Comparison of ENCODE assay signal across 11 cellular contexts in the genomic region with DNA sequence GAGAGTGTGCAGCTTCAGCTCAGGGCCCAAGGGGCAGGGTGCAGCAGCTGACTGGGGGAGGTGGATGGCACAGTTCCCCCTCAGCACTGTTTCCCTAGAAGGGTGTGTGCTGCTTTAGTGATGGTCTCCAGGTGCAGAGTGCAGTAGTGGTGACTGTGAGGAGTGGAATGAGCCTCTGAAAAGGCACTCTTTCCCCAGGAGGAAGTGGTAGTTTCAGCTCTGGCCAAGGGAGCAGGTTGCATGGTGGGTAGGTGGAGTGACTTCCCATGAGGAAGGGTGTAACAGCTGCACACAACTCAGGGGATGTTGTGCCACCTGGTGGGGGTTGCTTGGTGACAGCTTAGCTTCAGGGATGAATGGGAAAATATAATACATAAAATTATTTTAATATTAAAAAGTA.
A peak's percentile ranks its signal among the peaks of the same experiment; 100 is the strongest.
DNase-seq lines count a peak whose midpoint lies in the region; ATAC-seq and TF ChIP-seq lines count a peak whose summit lies in the region.
"Had no signal": no experiment of that assay in that cellular context is flagged by ENCODE, and none has a peak within 500 bp of the region (broad histone marks: within the 10 kb centered on the region; RNA-seq: fewer than 3 reads in every experiment).

No MANE protein-coding gene starts in this region.

- H3K4me1 Mint-ChIP-seq in type B pancreatic cell (ENCODE audit: unreplicated experiment), result no peaks in the 10 kb centered on the region
- H3K4me1 Mint-ChIP-seq in HFFc6 (ENCODE audit: low read depth), result no peaks in the 10 kb centered on the region
- H3K4me1 Mint-ChIP-seq in activated CD4-positive, alpha-beta T cell treated with anti-CD3 and anti-CD28 coated beads for 36 hours, result no peaks in the 10 kb centered on the region
- H3K4me1 Mint-ChIP-seq: CD4-positive, CD25-positive, alpha-beta regulatory T cell had no signal

- H3K36me3 Mint-ChIP-seq in type B pancreatic cell (no peaks in the 10 kb centered on the region), HFFc6 (ENCODE audit: low read depth) (no peaks in the 10 kb centered on the region)
- no peaks in the 10 kb centered on the region for H3K36me3 Mint-ChIP-seq in activated CD4-positive, alpha-beta T cell treated with anti-CD3 and anti-CD28 coated beads for 36 hours (ENCODE audit: low read depth)
- H3K36me3 Mint-ChIP-seq: CD4-positive, CD25-positive, alpha-beta regulatory T cell had no signal

- POLR2A ChIA-PET in activated CD4-positive, alpha-beta T cell treated with anti-CD3 and anti-CD28 coated beads for 36 hours (lab: Charles Lee), result no interaction called here

- H3K9me3 Mint-ChIP-seq in type B pancreatic cell, result no peaks in the 10 kb centered on the region
- H3K9me3 Mint-ChIP-seq in HFFc6, result peaks cover 44% of the 10 kb centered on the region
- H3K9me3 Mint-ChIP-seq in activated CD4-positive, alpha-beta T cell treated with anti-CD3 and anti-CD28 coated beads for 36 hours (ENCODE audit: low read depth), result peaks cover 8% of the 10 kb centered on the region

- no peak for ATAC-seq in activated CD4-positive, alpha-beta T cell treated with anti-CD3 and anti-CD28 coated beads for 36 hours

- peak; percentile 63 for TF ChIP-seq CTCF in VCaP (conservative IDR thresholded peaks at IDR 0.05)
- peak; percentile 21 for TF ChIP-seq CTCF in type B pancreatic cell (conservative IDR thresholded peaks at IDR 0.05)
- TF ChIP-seq CTCF in HFFc6 (IDR thresholded peaks at IDR 0.05), result no peak

- intact Hi-C loops in activated CD4-positive, alpha-beta T cell treated with anti-CD3 and anti-CD28 coated beads for 36 hours (cut with DNase I, micrococcal nuclease), result no loop called here

- no peak overlapping the region for H3K27ac Mint-ChIP-seq in type B pancreatic cell
- no peak overlapping the region for H3K27ac Mint-ChIP-seq in HFFc6
- H3K27ac Mint-ChIP-seq in activated CD4-positive, alpha-beta T cell treated with anti-CD3 and anti-CD28 coated beads for 36 hours, result no peak overlapping the region
- H3K27ac Mint-ChIP-seq: activated T-helper 2 cell treated with anti-CD3 and anti-CD28 coated beads, Interferon-gamma antibody, Interleukin-2, Interleukin-4, amounts not matched to agents 10 μg/mL and 5 μg/mL and 100 μg/mL, durations not matched to agents 14 hours and 24 hours and 36 hours; CD4-positive, CD25-positive, alpha-beta regulatory T cell had no signal

- H3K27me3 Mint-ChIP-seq in type B pancreatic cell (no peaks in the 10 kb centered on the region), HFFc6 (ENCODE audit: insufficient read depth) (peaks cover 1% of the 10 kb centered on the region; the same call in 1 of the 2 replicates)
- H3K27me3 Mint-ChIP-seq in activated CD4-positive, alpha-beta T cell treated with anti-CD3 and anti-CD28 coated beads for 36 hours, result no peaks in the 10 kb centered on the region
- H3K27me3 Mint-ChIP-seq: CD4-positive, CD25-positive, alpha-beta regulatory T cell had no signal

- H3K27ac ChIP-seq in VCaP, result no peak overlapping the region
- H3K27ac ChIP-seq: KMS-11 had no signal

- CTCF ChIA-PET in activated CD4-positive, alpha-beta T cell treated with anti-CD3 and anti-CD28 coated beads for 36 hours (lab: Charles Lee), result no interaction called here

- peak; percentile 3 for DNase-seq in SKM-1 treated with dmso at 0.1 percent for 144 hours (lab: John Stamatoyannopoulos, UW; ENCODE audit: unreplicated experiment)
- no peak for DNase-seq in SKM-1 (lab: John Stamatoyannopoulos, UW; ENCODE audit: unreplicated experiment)
- DNase-seq in HPDE6-E6E7 (ENCODE audit: extremely low spot score), result peak; percentile 37
- DNase-seq in type B pancreatic cell (ENCODE audit: extremely low spot score, unreplicated experiment), result no peak
- DNase-seq in HFFc6, result no peak
- no peak for DNase-seq in GDM1 (lab: John Stamatoyannopoulos, UW)
- no peak for DNase-seq in activated CD4-positive, alpha-beta T cell treated with anti-CD3 and anti-CD28 coated beads for 36 hours
- DNase-seq: CD4-positive, CD25-positive, alpha-beta regulatory T cell had no signal

- H3K4me3 Mint-ChIP-seq in type B pancreatic cell (no peak overlapping the region), HFFc6 (no peak overlapping the region)
- no peak overlapping the region for H3K4me3 Mint-ChIP-seq in activated CD4-positive, alpha-beta T cell treated with anti-CD3 and anti-CD28 coated beads for 36 hours
- H3K4me3 Mint-ChIP-seq: CD4-positive, CD25-positive, alpha-beta regulatory T cell had no signal

Comparison
In these comparisons a context has a peak if more than half of its experiments do, and no peak if none do; other contexts are left out.
1. DNase-seq: peak in SKM-1 treated with dmso at 0.1 percent for 144 hours (single experiment) and HPDE6-E6E7 (single experiment); none in SKM-1 (single experiment), type B pancreatic cell (single experiment), HFFc6 (single experiment), GDM1 (single experiment) and activated CD4-positive, alpha-beta T cell treated with anti-CD3 and anti-CD28 coated beads for 36 hours (single experiment).